8 cellular contexts compared by ENCODE assay signal in genomic region chr7:55309040-55309991, GRCh38. TPM values are rescaled to one million over a fixed set of nuclear protein-coding genes. Genes with fewer than 3 reads are reported as not detected.
DNase-seq lines count a peak whose midpoint lies in the region; ATAC-seq and TF ChIP-seq lines count a peak whose summit lies in the region.

No MANE protein-coding gene starts in this region.

- H3K36me3 ChIP-seq in right atrium auricular region: no peaks in the 10 kb centered on the region
- no peaks in the 10 kb centered on the region for H3K36me3 ChIP-seq in tibial artery
- H3K36me3 ChIP-seq in tibial nerve: no peaks in the 10 kb centered on the region

- H3K4me1 ChIP-seq in right atrium auricular region: peaks cover 0 to 15% of the 10 kb centered on the region in 2 donors
- H3K4me1 ChIP-seq in tibial artery: no peaks in the 10 kb centered on the region
- H3K4me1 ChIP-seq in tibial nerve: no peaks in the 10 kb centered on the region

- H3K27me3 ChIP-seq in right atrium auricular region (no peaks in the 10 kb centered on the region), tibial artery (no peaks in the 10 kb centered on the region), tibial nerve (no peaks in the 10 kb centered on the region)

- intact Hi-C loops in left cardiac atrium (cut with DNase I): no loop called here
- intact Hi-C loops in tibial artery (cut with DNase I; ENCODE audit: low total_unique reads): no loop called here

- no peak overlapping the region for H3K4me3 ChIP-seq in right atrium auricular region
- H3K4me3 ChIP-seq in tibial artery: no peak overlapping the region
- no peak overlapping the region for H3K4me3 ChIP-seq in tibial nerve

- DNase-seq in left cardiac atrium (no peak), right atrium auricular region (ENCODE audit: low spot score) (no peak), activated T-cell treated with anti-CD3 and anti-CD28 coated beads for 4 hours (peak; percentile 7), tibial artery (no peak), islet precursor cell (no peak), tibial nerve (ENCODE audit: low spot score in 2 of 2) (no peak)
- peak; percentile 12 to 52 (median 18) for DNase-seq in stimulated activated CD4-positive, alpha-beta T cell treated with anti-CD3 and anti-CD28 coated beads, Interleukin-1b, Interleukin-23, amount 100 ng/mL, for 24 hours (ENCODE audit: low read depth in 4 of 4, low spot score in 1 of 4)

- no peak for TF ChIP-seq POLR2A in tibial nerve (IDR thresholded peaks at IDR 0.05)

- ATAC-seq in left cardiac atrium: peak; percentile 9 to 58
- peak; percentile 94 for ATAC-seq in HG03457 (IDR thresholded peaks at IDR 0.05; ENCODE audit: unreplicated experiment)

- no peak for TF ChIP-seq CTCF in right atrium auricular region (IDR thresholded peaks at IDR 0.05)
- TF ChIP-seq CTCF in tibial artery (IDR thresholded peaks at IDR 0.05): no peak
- TF ChIP-seq CTCF in tibial nerve (IDR thresholded peaks at IDR 0.05): no peak

- no peak for TF ChIP-seq EP300 in tibial nerve (IDR thresholded peaks at IDR 0.05)

- H3K9me3 ChIP-seq in right atrium auricular region (no peaks in the 10 kb centered on the region), tibial artery (no peaks in the 10 kb centered on the region), tibial nerve (no peaks in the 10 kb centered on the region)

- H3K27ac ChIP-seq in right atrium auricular region: peak overlapping the region in 1 of 2 donors; percentile 59
- H3K27ac ChIP-seq in tibial artery: no peak overlapping the region
- H3K27ac ChIP-seq in tibial nerve: no peak overlapping the region

- 86 to 87% methylated on average over 17 of the region's 17 CpGs for WGBS in tibial nerve, 2 donors

RNA-seq across cellular contexts. Expression of gene LANCL2, which starts 55.8 kb away (rescaled TPM):
- 10 to 100 TPM in 1 of 2 donors, 1 to 10 TPM in 1; 6.7 to 10.9 TPM for total RNA-seq in left cardiac atrium
- 10 to 100 TPM in 1 of 2 donors, 1 to 10 TPM in 1; 6.7 to 10.6 TPM for total RNA-seq in right atrium auricular region
- 10 to 100 TPM in 2 of 4 donors, 1 to 10 TPM in 2; 6.6 to 17.9 (median 12.6) TPM for total RNA-seq in tibial nerve

Comparison
In these comparisons a context has a peak if more than half of its experiments do, and no peak if none do; other contexts are left out.
1. DNase-seq: peak in activated T-cell treated with anti-CD3 and anti-CD28 coated beads for 4 hours (single experiment) and stimulated activated CD4-positive, alpha-beta T cell treated with anti-CD3 and anti-CD28 coated beads, Interleukin-1b, Interleukin-23, amount 100 ng/mL, for 24 hours (4 of 4); none in left cardiac atrium (single experiment), right atrium auricular region (single experiment), tibial artery (0 of 2), islet precursor cell (single experiment) and tibial nerve (0 of 2).